In genomic region chr2:179019260-179019659, GRCh38 we compare ENCODE assay signal across 2 cellular contexts.
TF ChIP-seq lines count a peak whose summit lies in the region.

No MANE protein-coding gene starts in this region.

TF ChIP-seq in IMR-90, 13 proteins besides CTCF, POLR2A, EP300 and RAD21:
- TF ChIP-seq CEBPB (IDR thresholded peaks at IDR 0.05; ENCODE audit: low read depth, low read length): peak; percentile 67
- no peak for TF ChIP-seq ELK1 (IDR thresholded peaks at IDR 0.05; ENCODE audit: borderline replicate concordance, low read depth, low read length)

TF ChIP-seq in K562, 482 proteins besides CTCF, POLR2A, EP300 and RAD21:
- TF ChIP-seq CEBPG (CRISPR knock-in tag; IDR thresholded peaks at IDR 0.05): no peak
- TF ChIP-seq CEBPG (tag; conservative IDR thresholded peaks at IDR 0.05 in 1 of 2, IDR thresholded peaks at IDR 0.05 in 1 of 2): peak; percentile 34 to 75; a peak in 2 of 4 replicates
- TF ChIP-seq CEBPB (tag; IDR thresholded peaks at IDR 0.05): peak; percentile 53; the same call in 1 of the 2 replicates
- no peak for TF ChIP-seq NR2C2 (CRISPR knock-in tag; IDR thresholded peaks at IDR 0.05)
- TF ChIP-seq NR2C2 (tag; IDR thresholded peaks at IDR 0.05): no peak
